8 cellular contexts compared by ENCODE assay signal in genomic region chr1:6612641-6613360, GRCh38. TPM values are rescaled to one million over a fixed set of nuclear protein-coding genes. Genes with fewer than 3 reads are reported as not detected.
DNase-seq lines count a peak whose midpoint lies in the region; ATAC-seq and TF ChIP-seq lines count a peak whose summit lies in the region.

No MANE protein-coding gene starts in this region.

- peaks cover 6% of the 10 kb centered on the region for H3K36me3 Mint-ChIP-seq in activated T-helper 1 cell treated with anti-CD3 and anti-CD28 coated beads, Interleukin-12 subunit alpha, Interleukin-12 subunit beta, Interleukin-2, Interleukin-4 antibody, amounts not matched to agents 30 ng/mL and 10 ng/mL and 1 ng/mL, durations not matched to agents 14 hours and 24 hours and 36 hours (ENCODE audit: low read depth)

- H3K4me1 ChIP-seq in heart right ventricle, result peaks cover 2 to 57% (median 24%) of the 10 kb centered on the region in 9 donors

- H3K4me1 Mint-ChIP-seq in activated T-helper 1 cell treated with anti-CD3 and anti-CD28 coated beads, Interleukin-12 subunit alpha, Interleukin-12 subunit beta, Interleukin-2, Interleukin-4 antibody, amounts not matched to agents 30 ng/mL and 10 ng/mL and 1 ng/mL, durations not matched to agents 14 hours and 24 hours and 36 hours (ENCODE audit: low read depth), result peaks cover 24% of the 10 kb centered on the region

- WGBS in heart right ventricle, 2 donors, result 0 to 1% methylated on average over 52 to 66 of the region's 67 CpGs

- H3K27ac Mint-ChIP-seq in activated T-helper 1 cell treated with anti-CD3 and anti-CD28 coated beads, Interleukin-12 subunit alpha, Interleukin-12 subunit beta, Interleukin-2, Interleukin-4 antibody, amounts not matched to agents 30 ng/mL and 10 ng/mL and 1 ng/mL, durations not matched to agents 14 hours and 24 hours and 36 hours, result peak overlapping the region; percentile 75

- peak overlapping the region; percentile 93 to 99 (median 96) for H3K27ac ChIP-seq in heart right ventricle

- peaks cover 7% of the 10 kb centered on the region for H3K27me3 Mint-ChIP-seq in activated T-helper 1 cell treated with anti-CD3 and anti-CD28 coated beads, Interleukin-12 subunit alpha, Interleukin-12 subunit beta, Interleukin-2, Interleukin-4 antibody, amounts not matched to agents 30 ng/mL and 10 ng/mL and 1 ng/mL, durations not matched to agents 14 hours and 24 hours and 36 hours (ENCODE audit: insufficient read depth)

- DNase-seq in activated CD4-positive, alpha-beta T cell treated with anti-CD3 and anti-CD28 coated beads, Interleukin-2, amount 50 U/mL, for 4 hours, result peak; percentile 10 to 24
- no peak for DNase-seq in activated CD4-positive, alpha-beta T cell treated with anti-CD3 and anti-CD28 coated beads for 48 hours
- no peak for DNase-seq in LNCaP clone FGC (ENCODE audit: low read depth)
- DNase-seq in activated T-helper 1 cell treated with anti-CD3 and anti-CD28 coated beads, Interleukin-12 subunit alpha, Interleukin-12 subunit beta, Interleukin-2, Interleukin-4 antibody, amounts not matched to agents 30 ng/mL and 10 ng/mL and 1 ng/mL, durations not matched to agents 14 hours and 24 hours and 36 hours (ENCODE audit: low spot score), result no peak
- peak; percentile 47 to 56 for DNase-seq in heart right ventricle
- peak in 8 of 10 donors; percentile 30 to 90 (median 51) for DNase-seq in posterior cingulate gyrus
- DNase-seq in stimulated activated CD4-positive, alpha-beta T cell treated with anti-CD3 and anti-CD28 coated beads, Interleukin-15, amount 100 ng/mL, for 24 hours, result no peak

- no peaks in the 10 kb centered on the region for H3K9me3 ChIP-seq in heart right ventricle

- H3K4me3 ChIP-seq in LNCaP clone FGC (ENCODE audit: low read depth, low read length), result peak overlapping the region; percentile 56
- H3K4me3 ChIP-seq in heart right ventricle, result peak overlapping the region; percentile 68 to 100 (median 98)

- peaks cover 0 to 7% (median 0%) of the 10 kb centered on the region in 7 donors for H3K27me3 ChIP-seq in heart right ventricle

- peaks cover 0 to 13% (median 0%) of the 10 kb centered on the region in 9 donors for H3K36me3 ChIP-seq in heart right ventricle

- TF ChIP-seq CTCF in LNCaP clone FGC (IDR thresholded peaks at IDR 0.05; ENCODE audit: control insufficient read depth, extremely low read depth, insufficient read depth) (no peak), heart right ventricle (IDR thresholded peaks at IDR 0.05) (peak in 1 of 9 donors; percentile 23)

- peak overlapping the region; percentile 85 for H3K4me3 Mint-ChIP-seq in activated T-helper 1 cell treated with anti-CD3 and anti-CD28 coated beads, Interleukin-12 subunit alpha, Interleukin-12 subunit beta, Interleukin-2, Interleukin-4 antibody, amounts not matched to agents 30 ng/mL and 10 ng/mL and 1 ng/mL, durations not matched to agents 14 hours and 24 hours and 36 hours

- ATAC-seq in GM21737 (IDR thresholded peaks at IDR 0.05; ENCODE audit: unreplicated experiment) (peak; percentile 26), heart right ventricle (peak; percentile 54 to 71 (median 64))

- H3K9me3 Mint-ChIP-seq in activated T-helper 1 cell treated with anti-CD3 and anti-CD28 coated beads, Interleukin-12 subunit alpha, Interleukin-12 subunit beta, Interleukin-2, Interleukin-4 antibody, amounts not matched to agents 30 ng/mL and 10 ng/mL and 1 ng/mL, durations not matched to agents 14 hours and 24 hours and 36 hours, result no peaks in the 10 kb centered on the region

- intact Hi-C loops in activated T-helper 1 cell treated with anti-CD3 and anti-CD28 coated beads, Interleukin-12 subunit alpha, Interleukin-12 subunit beta, Interleukin-2, Interleukin-4 antibody, amounts not matched to agents 30 ng/mL and 10 ng/mL and 1 ng/mL, durations not matched to agents 14 hours and 24 hours and 36 hours (cut with micrococcal nuclease), result loop anchor here (1.0 kb wide), 5 partner anchors 10 to 88 kb away; partner anchors contain the start of genes DNAJC11, KLHL21, NOL9 and ZBTB48
- intact Hi-C loops in heart right ventricle (cut with DNase I) (loop anchor here in 2 of 10 donors (1.0 to 10.0 kb wide), 3 partner anchors 8 to 172 kb away; partner anchors contain the start of gene CAMTA1 (in 1 of the 2)), posterior cingulate gyrus (cut with DNase I) (loop anchor here (1.0 to 10.0 kb wide), 2 partner anchors 10 to 172 kb away; partner anchors contain the start of gene CAMTA1)

RNA-seq across cellular contexts. Expression of gene PHF13, which starts 0.7 kb away (rescaled TPM):
- total RNA-seq in activated T-helper 1 cell treated with anti-CD3 and anti-CD28 coated beads, Interleukin-12 subunit alpha, Interleukin-12 subunit beta, Interleukin-2, Interleukin-4 antibody, amounts not matched to agents 30 ng/mL and 10 ng/mL and 1 ng/mL, durations not matched to agents 14 hours and 24 hours and 36 hours, result 18.8 and 19.5 TPM in 2 replicates
- 10 to 100 TPM in 1 of 10 donors, 1 to 10 TPM in 9; 5.9 to 12.2 (median 8.0) TPM for total RNA-seq in heart right ventricle
- 1 to 10 TPM; 3.7 to 5.2 TPM for polyA plus RNA-seq in heart right ventricle

RNA-seq across cellular contexts. Expression of gene KLHL21, which starts 10.1 kb away (rescaled TPM):
- 27.8 and 28.1 TPM in 2 replicates for total RNA-seq in activated T-helper 1 cell treated with anti-CD3 and anti-CD28 coated beads, Interleukin-12 subunit alpha, Interleukin-12 subunit beta, Interleukin-2, Interleukin-4 antibody, amounts not matched to agents 30 ng/mL and 10 ng/mL and 1 ng/mL, durations not matched to agents 14 hours and 24 hours and 36 hours
- total RNA-seq in heart right ventricle, result 10 to 100 TPM; 49.5 to 93.3 (median 70.4) TPM
- polyA plus RNA-seq in heart right ventricle, result 10 to 100 TPM; 20.4 to 22.3 TPM

RNA-seq across cellular contexts. Expression of gene THAP3, which starts 11.9 kb away (rescaled TPM):
- total RNA-seq in activated T-helper 1 cell treated with anti-CD3 and anti-CD28 coated beads, Interleukin-12 subunit alpha, Interleukin-12 subunit beta, Interleukin-2, Interleukin-4 antibody, amounts not matched to agents 30 ng/mL and 10 ng/mL and 1 ng/mL, durations not matched to agents 14 hours and 24 hours and 36 hours, result 22.2 and 23.5 TPM in 2 replicates
- total RNA-seq in heart right ventricle, result 10 to 100 TPM in 7 of 10 donors, 1 to 10 TPM in 3; 6.8 to 16.7 (median 11.2) TPM
- 10 to 100 TPM; 24.6 to 27.6 TPM for polyA plus RNA-seq in heart right ventricle

RNA-seq across cellular contexts. Expression of gene ZBTB48, which starts 33.0 kb away (rescaled TPM):
- total RNA-seq in activated T-helper 1 cell treated with anti-CD3 and anti-CD28 coated beads, Interleukin-12 subunit alpha, Interleukin-12 subunit beta, Interleukin-2, Interleukin-4 antibody, amounts not matched to agents 30 ng/mL and 10 ng/mL and 1 ng/mL, durations not matched to agents 14 hours and 24 hours and 36 hours, result 34.5 and 35.7 TPM in 2 replicates
- 10 to 100 TPM in 6 of 10 donors, 1 to 10 TPM in 4; 7.3 to 16.6 (median 11.0) TPM for total RNA-seq in heart right ventricle
- 10 to 100 TPM; 18.3 to 41.5 TPM for polyA plus RNA-seq in heart right ventricle

RNA-seq across cellular contexts. Expression of gene TAS1R1, which starts 57.7 kb away (rescaled TPM):
- not detected in 2 replicates for total RNA-seq in activated T-helper 1 cell treated with anti-CD3 and anti-CD28 coated beads, Interleukin-12 subunit alpha, Interleukin-12 subunit beta, Interleukin-2, Interleukin-4 antibody, amounts not matched to agents 30 ng/mL and 10 ng/mL and 1 ng/mL, durations not matched to agents 14 hours and 24 hours and 36 hours
- not detected for total RNA-seq in heart right ventricle
- polyA plus RNA-seq in heart right ventricle, result not detected

Comparison
In these comparisons a context has a peak if more than half of its experiments do, and no peak if none do; other contexts are left out.
1. DNase-seq: peak in activated CD4-positive, alpha-beta T cell treated with anti-CD3 and anti-CD28 coated beads, Interleukin-2, amount 50 U/mL, for 4 hours (2 of 2), heart right ventricle (2 of 2) and posterior cingulate gyrus (8 of 10); none in activated CD4-positive, alpha-beta T cell treated with anti-CD3 and anti-CD28 coated beads for 48 hours (single experiment), LNCaP clone FGC (single experiment), activated T-helper 1 cell treated with anti-CD3 and anti-CD28 coated beads, Interleukin-12 subunit alpha, Interleukin-12 subunit beta, Interleukin-2, Interleukin-4 antibody, amounts not matched to agents 30 ng/mL and 10 ng/mL and 1 ng/mL, durations not matched to agents 14 hours and 24 hours and 36 hours (single experiment) and stimulated activated CD4-positive, alpha-beta T cell treated with anti-CD3 and anti-CD28 coated beads, Interleukin-15, amount 100 ng/mL, for 24 hours (single experiment).